6 cellular contexts compared by ENCODE assay signal in the genomic region with DNA sequence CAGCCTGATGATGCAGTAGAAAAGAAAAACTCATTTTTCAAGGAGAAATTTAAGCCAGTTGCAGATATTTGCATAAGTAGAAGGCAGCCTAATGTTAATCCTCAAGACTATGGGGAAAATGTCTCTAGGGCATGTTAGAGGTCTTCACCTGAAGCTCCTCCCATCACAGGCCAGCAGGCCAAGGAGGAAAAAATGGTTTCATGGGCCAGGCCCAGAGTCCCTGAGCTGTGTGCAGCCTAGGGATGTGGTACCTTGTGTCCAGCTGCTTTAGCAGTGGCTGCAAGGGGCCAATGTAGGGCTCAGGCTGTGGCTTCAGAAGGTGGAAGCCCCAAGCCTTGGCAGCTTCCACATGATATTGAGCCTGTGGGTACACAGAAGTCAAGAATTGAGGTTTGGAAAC.
"Had no signal": no experiment of that assay in that cellular context is flagged by ENCODE, and none has a peak within 500 bp of the region (broad histone marks: within the 10 kb centered on the region; RNA-seq: fewer than 3 reads in every experiment).

No MANE protein-coding gene starts in this region.

- H3K9ac ChIP-seq: KMS-11 had no signal

- FAIRE-seq: HTR-8/SVneo had no signal

- DNase-seq: IMR-90, KBM-7, KG1 had no signal

- H3K27ac ChIP-seq: HL-60, KMS-11 had no signal

- H3K4me2 ChIP-seq: KMS-11 had no signal
